In the genomic region with DNA sequence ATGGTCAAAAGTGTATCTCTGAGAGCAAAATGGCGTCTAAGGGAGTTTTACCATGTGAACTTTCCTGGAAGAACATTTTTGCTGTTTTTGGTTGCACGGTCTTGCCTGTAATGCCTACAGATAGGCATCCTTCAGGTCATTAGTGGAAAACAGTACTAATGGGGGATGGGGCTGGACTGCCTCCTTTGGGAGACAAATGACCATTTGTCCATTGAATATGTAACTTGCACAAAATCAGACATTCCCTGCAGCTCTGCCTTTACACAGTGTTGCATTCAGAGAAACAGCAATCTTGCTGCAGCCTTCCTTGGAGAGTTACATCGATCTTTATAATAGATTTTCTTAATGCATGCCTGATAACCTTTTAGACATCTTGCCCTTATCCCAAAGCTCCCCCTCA, we compare ENCODE assay signal across 34 cellular contexts.
"Had no signal": no experiment of that assay in that cellular context is flagged by ENCODE, and none has a peak within 500 bp of the region (broad histone marks: within the 10 kb centered on the region; RNA-seq: fewer than 3 reads in every experiment).

No MANE protein-coding gene starts in this region.

- H3K4me1 ChIP-seq: adrenal gland, body of pancreas, breast epithelium had no signal

- ATAC-seq: activated CD8-positive, alpha-beta T cell treated with anti-CD3 and anti-CD28 coated beads for 36 hours; activated naive CD4-positive, alpha-beta T cell treated with anti-CD3 and anti-CD28 coated beads, Interleukin-2, amount 50 U/mL, for 72 hours; activated T-cell treated with anti-CD3 and anti-CD28 coated beads, Interleukin-2, amount 50 U/mL, for 4 hours; activated T-cell treated with anti-CD3 and anti-CD28 coated beads, Interleukin-2, amount 50 U/mL, for 72 hours; activated T-helper 17 cell treated with anti-CD3 and anti-CD28 coated beads, Interleukin-2, amount 50 U/mL, for 72 hours; body of pancreas had no signal

- H3K27ac ChIP-seq: adrenal gland, body of pancreas, brain microvascular endothelial cell, breast epithelium, VCaP had no signal

- H3K9me3 ChIP-seq: adrenal gland, body of pancreas, breast epithelium had no signal

- H3K27me3 ChIP-seq: adrenal gland, body of pancreas, brain microvascular endothelial cell, breast epithelium had no signal

- H3K4me3 ChIP-seq: adrenal gland, body of pancreas, breast epithelium had no signal

- DNase-seq: activated B cell treated with CpG ODN at 0.5 μM for 24 hours; activated CD4-positive, alpha-beta memory T cell treated with anti-CD3 and anti-CD28 coated beads for 36 hours; activated CD4-positive, alpha-beta T cell treated with anti-CD3 and anti-CD28 coated beads for 4 hours; activated CD4-positive, alpha-beta T cell treated with anti-CD3 and anti-CD28 coated beads, Interleukin-2, amount 10 ng/mL, durations not matched to agents 24 days and 14 days; activated CD4-positive, alpha-beta T cell treated with anti-CD3 and anti-CD28 coated beads, Interleukin-2, amount 50 U/mL, for 1 hour; activated CD4-positive, alpha-beta T cell treated with anti-CD3 and anti-CD28 coated beads, Interleukin-2, amount 50 U/mL, for 4 hours; activated CD4-positive, CD25-positive, alpha-beta regulatory T cell treated with anti-CD3 and anti-CD28 coated beads, Interleukin-2, amount 50 U/mL, for 72 hours; activated CD8-positive, alpha-beta memory T cell treated with anti-CD3 and anti-CD28 coated beads, Interleukin-2, amount 50 U/mL, for 4 hours; activated CD8-positive, alpha-beta T cell treated with anti-CD3 and anti-CD28 coated beads for 36 hours; activated effector memory CD4-positive, alpha-beta T cell treated with anti-CD3 and anti-CD28 coated beads, Interleukin-2, amount 50 U/mL, for 16 hours; activated gamma-delta T cell treated with Interleukin-2 at 50 U/mL for 16 hours; activated naive CD4-positive, alpha-beta T cell; activated naive CD4-positive, alpha-beta T cell treated with anti-CD3 and anti-CD28 coated beads for 36 hours; activated naive CD4-positive, alpha-beta T cell treated with anti-CD3 and anti-CD28 coated beads, Interleukin-2, amount 50 U/mL, for 16 hours; activated naive CD8-positive, alpha-beta T cell treated with anti-CD3 and anti-CD28 coated beads for 36 hours; activated T-cell treated with anti-CD3 and anti-CD28 coated beads for 4 hours; activated T-cell treated with anti-CD3 and anti-CD28 coated beads, Interleukin-2, amount 50 U/mL, for 1 hour; activated T-cell treated with anti-CD3 and anti-CD28 coated beads, Interleukin-2, amount 50 U/mL, for 4 hours; activated T-cell treated with anti-CD3 and anti-CD28 coated beads, Interleukin-2, amount 50 U/mL, for 72 hours; adrenal gland; amniotic stem cell; aorta; body of pancreas; brain microvascular endothelial cell; central memory CD4-positive, alpha-beta T cell; T-helper 1 cell; T-helper 2 cell; T-helper 9 cell had no signal

- H3K36me3 ChIP-seq: adrenal gland, brain microvascular endothelial cell, breast epithelium had no signal

- FAIRE-seq: astrocyte, TTC549 had no signal
